Comparison of ENCODE assay signal across 8 cellular contexts in the genomic region with DNA sequence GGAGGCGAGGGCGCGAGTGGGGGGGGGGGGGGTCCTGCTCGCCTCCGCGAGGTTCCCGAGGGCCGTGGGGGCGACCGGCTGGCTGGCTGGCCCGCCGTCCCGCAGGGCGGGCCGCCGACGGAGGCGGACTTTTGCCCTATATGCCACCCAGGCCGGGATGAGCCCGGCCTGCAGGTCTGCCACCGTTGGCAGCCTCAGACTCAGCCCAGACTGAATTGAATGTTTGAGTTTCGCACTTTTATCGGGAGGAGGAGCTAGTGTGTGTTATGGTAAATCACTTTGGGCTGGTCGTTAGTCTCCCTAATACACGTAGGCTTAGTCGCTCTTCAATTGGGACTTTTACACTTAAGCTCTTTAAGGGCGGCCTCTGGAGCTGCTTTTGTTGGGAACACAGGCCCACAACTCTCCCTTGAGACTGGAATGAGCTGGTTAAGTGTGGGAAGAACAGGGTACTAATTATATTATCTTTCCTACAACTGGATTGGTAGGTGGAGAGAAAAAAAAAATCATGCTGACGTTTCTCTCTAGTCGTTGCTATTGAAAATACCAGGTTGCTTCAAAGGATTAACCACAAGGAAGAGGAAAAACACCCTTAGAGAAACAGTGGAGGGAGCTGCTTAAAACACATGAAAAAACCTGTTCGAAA. TPM values are rescaled to one million over a fixed set of nuclear protein-coding genes. Genes with fewer than 3 reads are reported as not detected.
DNase-seq lines count a peak whose midpoint lies in the region; ATAC-seq and TF ChIP-seq lines count a peak whose summit lies in the region.

No MANE protein-coding gene starts in this region.

- DNase-seq in CD4-positive, CD25-positive, alpha-beta regulatory T cell: peak; percentile 67 to 91 (median 84)
- DNase-seq in NCI-H2227 (lab: John Stamatoyannopoulos, UW; ENCODE audit: unreplicated experiment): peak; percentile 89
- peak in 7 of 9 donors; percentile 82 to 93 (median 88) for DNase-seq in naive thymus-derived CD4-positive, alpha-beta T cell
- DNase-seq in mucosa of gallbladder (ENCODE audit: low spot score): no peak

- peaks cover 47% of the 10 kb centered on the region for H3K4me1 ChIP-seq in CD4-positive, CD25-positive, alpha-beta regulatory T cell (ENCODE audit: control insufficient read depth, insufficient read depth, low read length, poor library complexity, severe bottlenecking)
- peaks cover 31 to 39% of the 10 kb centered on the region in 2 donors for H3K4me1 ChIP-seq in naive thymus-derived CD4-positive, alpha-beta T cell (ENCODE audit: control insufficient read depth in 2 of 2, insufficient read depth in 2 of 2, low read length in 2 of 2)

- peak overlapping the region; percentile 78 for H3K4me3 ChIP-seq in CD4-positive, CD25-positive, alpha-beta regulatory T cell (ENCODE audit: low read depth, low read length)
- H3K4me3 ChIP-seq in WI38 (ENCODE audit: low read depth, low read length): peak overlapping the region; percentile 41
- peak overlapping the region; percentile 89 for H3K4me3 ChIP-seq in naive thymus-derived CD4-positive, alpha-beta T cell (ENCODE audit: low read length)

- H3K27ac ChIP-seq in CD4-positive, CD25-positive, alpha-beta regulatory T cell (ENCODE audit: insufficient read depth, low read length, poor library complexity, severe bottlenecking): peak overlapping the region; percentile 99
- peak overlapping the region; percentile 97 for H3K27ac ChIP-seq in naive thymus-derived CD4-positive, alpha-beta T cell (ENCODE audit: low read depth, low read length)

- no peaks in the 10 kb centered on the region for H3K9me3 ChIP-seq in CD4-positive, CD25-positive, alpha-beta regulatory T cell (ENCODE audit: control insufficient read depth in 2 of 2, low read length in 2 of 2)
- H3K9me3 ChIP-seq in naive thymus-derived CD4-positive, alpha-beta T cell (ENCODE audit: control insufficient read depth in 2 of 3, low read length in 3 of 3): no peaks in the 10 kb centered on the region

- CTCF ChIA-PET in naive thymus-derived CD4-positive, alpha-beta T cell (lab: Charles Lee): interaction anchor here (0.6 to 4.9 kb wide), 17 partner anchors 8 to 514 kb away, joined by 3 to 35 read pairs (median 4); no protein-coding TSS in a partner anchor

- peaks cover 11% of the 10 kb centered on the region for H3K36me3 ChIP-seq in CD4-positive, CD25-positive, alpha-beta regulatory T cell (ENCODE audit: control insufficient read depth, insufficient read depth, low read length)
- peaks cover 5 to 8% (median 5%) of the 10 kb centered on the region in 3 experiments for H3K36me3 ChIP-seq in naive thymus-derived CD4-positive, alpha-beta T cell (ENCODE audit: control insufficient read depth in 2 of 3, insufficient read depth in 3 of 3, low read length in 3 of 3)

- peaks cover 0 to 2% (median 0%) of the 10 kb centered on the region in 7 donors for H3K9me3 Mint-ChIP-seq in CD4-positive, CD25-positive, alpha-beta regulatory T cell
- H3K9me3 Mint-ChIP-seq in naive thymus-derived CD4-positive, alpha-beta T cell: peaks cover 0 to 13% (median 0%) of the 10 kb centered on the region in 11 donors

- peak overlapping the region; percentile 81 to 95 (median 93) for H3K4me3 Mint-ChIP-seq in CD4-positive, CD25-positive, alpha-beta regulatory T cell
- peak overlapping the region; percentile 80 to 98 (median 92) for H3K4me3 Mint-ChIP-seq in naive thymus-derived CD4-positive, alpha-beta T cell

- H3K36me3 Mint-ChIP-seq in CD4-positive, CD25-positive, alpha-beta regulatory T cell: peaks cover 21% of the 10 kb centered on the region
- peaks cover 7 to 23% (median 18%) of the 10 kb centered on the region in 5 donors for H3K36me3 Mint-ChIP-seq in naive thymus-derived CD4-positive, alpha-beta T cell

- intact Hi-C loops in naive thymus-derived CD4-positive, alpha-beta T cell (cut with micrococcal nuclease): loop anchor here (1.0 to 5.0 kb wide), 19 partner anchors 46 to 1256 kb away; partner anchors contain the start of genes ARID4B (in 1 of the 2), B3GALNT2 (in 1 of the 2), GGPS1 (in 1 of the 2) and LYST (in 1 of the 2)

- no peaks in the 10 kb centered on the region for H3K27me3 ChIP-seq in CD4-positive, CD25-positive, alpha-beta regulatory T cell (ENCODE audit: control insufficient read depth, insufficient read depth, low read length)
- H3K27me3 ChIP-seq in naive thymus-derived CD4-positive, alpha-beta T cell (ENCODE audit: control insufficient read depth in 2 of 2, insufficient read depth in 2 of 2, low read length in 2 of 2): no peaks in the 10 kb centered on the region

- H3K27ac Mint-ChIP-seq in CD4-positive, CD25-positive, alpha-beta regulatory T cell: peak overlapping the region; percentile 99 to 100 (median 99)
- H3K27ac Mint-ChIP-seq in naive thymus-derived CD4-positive, alpha-beta T cell: peak overlapping the region; percentile 97 to 100 (median 100)

- peaks cover 16% of the 10 kb centered on the region for H3K27me3 Mint-ChIP-seq in CD4-positive, CD25-positive, alpha-beta regulatory T cell
- H3K27me3 Mint-ChIP-seq in naive thymus-derived CD4-positive, alpha-beta T cell: peaks cover 0 to 6% (median 0%) of the 10 kb centered on the region in 5 donors

- peak; percentile 53 to 54 for ATAC-seq in CD4-positive, CD25-positive, alpha-beta regulatory T cell (ENCODE audit: low read depth in 2 of 2)
- ATAC-seq in GM19023 (IDR thresholded peaks at IDR 0.05; ENCODE audit: unreplicated experiment) (peak; percentile 26), HG03196 (IDR thresholded peaks at IDR 0.05; ENCODE audit: unreplicated experiment) (peak; percentile 27), esophagus mucosa (peak; percentile 58)
- peak; percentile 45 for ATAC-seq in naive thymus-derived CD4-positive, alpha-beta T cell

- POLR2A ChIA-PET in naive thymus-derived CD4-positive, alpha-beta T cell (lab: Charles Lee): interaction anchor here (0.6 to 7.0 kb wide), 50 partner anchors 8 to 516 kb away, joined by 3 to 260 read pairs (median 5); partner anchors contain the start of genes COA6 and TARBP1

- H3K4me1 Mint-ChIP-seq in CD4-positive, CD25-positive, alpha-beta regulatory T cell: peaks cover 16 to 44% (median 33%) of the 10 kb centered on the region in 4 donors
- H3K4me1 Mint-ChIP-seq in naive thymus-derived CD4-positive, alpha-beta T cell: peaks cover 39 to 56% (median 47%) of the 10 kb centered on the region in 7 donors

- no peak for TF ChIP-seq CTCF in WI38 (IDR thresholded peaks at IDR 0.05; ENCODE audit: low read depth, low read length)

RNA-seq across cellular contexts. Expression of gene IRF2BP2, which starts 1.3 kb away (rescaled TPM):
- total RNA-seq in CD4-positive, CD25-positive, alpha-beta regulatory T cell: 375 TPM
- polyA plus RNA-seq in CD4-positive, CD25-positive, alpha-beta regulatory T cell: 10 to 100 TPM; 21.1 to 36.0 (median 24.2) TPM
- 78.2 TPM for total RNA-seq in esophagus mucosa
- 100 to 1,000 TPM; 150 to 413 (median 173) TPM for total RNA-seq in naive thymus-derived CD4-positive, alpha-beta T cell
- 10 to 100 TPM; 28.7 to 35.6 TPM for polyA plus RNA-seq in naive thymus-derived CD4-positive, alpha-beta T cell
- 231 TPM for total RNA-seq in mucosa of gallbladder
